In the genomic region with DNA sequence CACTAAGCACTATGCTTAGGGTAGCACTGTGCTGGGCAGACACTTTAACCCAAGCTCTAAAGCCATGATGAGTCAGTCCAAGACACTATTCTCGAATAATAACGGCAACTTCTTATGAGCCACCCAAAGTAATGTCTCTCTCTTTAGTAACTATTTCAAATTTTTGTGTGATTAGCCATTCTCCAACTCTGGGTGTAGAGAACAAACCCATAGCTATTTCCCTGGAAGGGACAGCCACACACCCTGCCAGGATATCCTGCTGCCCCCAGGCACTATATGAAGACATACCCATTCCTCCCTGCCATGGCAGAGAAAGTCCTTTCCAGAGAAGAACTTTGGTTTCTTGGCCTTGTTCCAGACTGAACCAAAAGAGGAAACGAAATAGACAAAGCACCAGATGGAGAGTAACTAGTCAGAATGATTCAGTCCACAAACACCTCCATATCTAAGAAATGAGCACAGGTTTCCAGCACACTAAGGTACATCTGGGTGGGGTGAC, we compare ENCODE assay signal across 10 cellular contexts.
DNase-seq lines count a peak whose midpoint lies in the region; ATAC-seq and TF ChIP-seq lines count a peak whose summit lies in the region.
"Had no signal": no experiment of that assay in that cellular context is flagged by ENCODE, and none has a peak within 500 bp of the region (broad histone marks: within the 10 kb centered on the region; RNA-seq: fewer than 3 reads in every experiment).

No MANE protein-coding gene starts in this region.

- no peak overlapping the region for H3K4me3 ChIP-seq in brain microvascular endothelial cell (ENCODE audit: low read depth, low read length)

- peaks cover 0 to 17% (median 8%) of the 10 kb centered on the region in 3 donors for H3K27me3 Mint-ChIP-seq in CD14-positive monocyte (ENCODE audit: low read depth in 3 of 3)

- H3K27me3 ChIP-seq in brain microvascular endothelial cell (replicated peaks): no peaks in the 10 kb centered on the region

- peak overlapping the region in 2 of 7 donors; percentile 8 to 11 for H3K27ac Mint-ChIP-seq in CD14-positive monocyte
- H3K27ac Mint-ChIP-seq: activated CD4-positive, alpha-beta memory T cell treated with anti-CD3 and anti-CD28 coated beads, Interleukin-2, amount 10 ng/mL, durations not matched to agents 7 days and 5 days; activated naive CD8-positive, alpha-beta T cell treated with anti-CD3 and anti-CD28 coated beads, Interleukin-2, amount 10 ng/mL, durations not matched to agents 7 days and 5 days had no signal

- H3K36me3 ChIP-seq in brain microvascular endothelial cell (replicated peaks): no peaks in the 10 kb centered on the region

- peaks cover 5% of the 10 kb centered on the region for H3K4me1 Mint-ChIP-seq in CD14-positive monocyte
- H3K4me1 Mint-ChIP-seq: activated CD4-positive, alpha-beta memory T cell treated with anti-CD3 and anti-CD28 coated beads, Interleukin-2, amount 10 ng/mL, durations not matched to agents 7 days and 5 days; activated naive CD8-positive, alpha-beta T cell treated with anti-CD3 and anti-CD28 coated beads, Interleukin-2, amount 10 ng/mL, durations not matched to agents 7 days and 5 days had no signal

- H3K9me3 Mint-ChIP-seq in CD14-positive monocyte: peaks cover 0 to 1% (median 0%) of the 10 kb centered on the region in 7 donors
- H3K9me3 Mint-ChIP-seq: activated CD4-positive, alpha-beta memory T cell treated with anti-CD3 and anti-CD28 coated beads, Interleukin-2, amount 10 ng/mL, durations not matched to agents 7 days and 5 days; activated naive CD8-positive, alpha-beta T cell treated with anti-CD3 and anti-CD28 coated beads, Interleukin-2, amount 10 ng/mL, durations not matched to agents 7 days and 5 days had no signal

- peak; percentile 90 for DNase-seq in Daoy (ENCODE audit: low read depth)
- DNase-seq in MV-4-11 (lab: John Stamatoyannopoulos, UW): peak; percentile 23
- DNase-seq in brain microvascular endothelial cell: peak; percentile 55
- peak; percentile 56 for DNase-seq in myocyte (ENCODE audit: low read depth)
- DNase-seq in stimulated activated CD4-positive, alpha-beta T cell treated with anti-CD3 and anti-CD28 coated beads, Interleukin-15, amount 100 ng/mL, for 24 hours: no peak
- no peak for DNase-seq in GDM1 (lab: John Stamatoyannopoulos, UW)
- DNase-seq in CD14-positive monocyte (ENCODE audit: low spot score): no peak
- DNase-seq: activated CD4-positive, alpha-beta memory T cell treated with anti-CD3 and anti-CD28 coated beads, Interleukin-2, amount 10 ng/mL, durations not matched to agents 7 days and 5 days; activated naive CD8-positive, alpha-beta T cell treated with anti-CD3 and anti-CD28 coated beads, Interleukin-2, amount 10 ng/mL, durations not matched to agents 7 days and 5 days had no signal

- intact Hi-C loops in CD14-positive monocyte (cut with micrococcal nuclease): no loop called here

- TF ChIP-seq CTCF in brain microvascular endothelial cell (IDR thresholded peaks at IDR 0.05; ENCODE audit: low read depth, low read length, missing control alignments) (no peak), CD14-positive monocyte (IDR thresholded peaks at IDR 0.05) (no peak)

- H3K36me3 Mint-ChIP-seq in CD14-positive monocyte: no peaks in the 10 kb centered on the region
- H3K36me3 Mint-ChIP-seq: activated naive CD8-positive, alpha-beta T cell treated with anti-CD3 and anti-CD28 coated beads, Interleukin-2, amount 10 ng/mL, durations not matched to agents 7 days and 5 days had no signal

- in situ Hi-C loops in brain microvascular endothelial cell (cut with HindIII; ENCODE audit: low pct_ligation_motif_present, low sequenced_read_pairs): loop anchor here (25.0 kb wide), 1 partner anchor 166 kb away; no protein-coding TSS in a partner anchor

- ATAC-seq in HG03354 (IDR thresholded peaks at IDR 0.05; ENCODE audit: poor library complexity, severe bottlenecking, unreplicated experiment): no peak

- peak overlapping the region; percentile 50 for H3K27ac ChIP-seq in brain microvascular endothelial cell

- no peak overlapping the region for H3K4me3 Mint-ChIP-seq in CD14-positive monocyte
- H3K4me3 Mint-ChIP-seq: activated CD4-positive, alpha-beta memory T cell treated with anti-CD3 and anti-CD28 coated beads, Interleukin-2, amount 10 ng/mL, durations not matched to agents 7 days and 5 days; activated naive CD8-positive, alpha-beta T cell treated with anti-CD3 and anti-CD28 coated beads, Interleukin-2, amount 10 ng/mL, durations not matched to agents 7 days and 5 days had no signal

Comparison
In these comparisons a context has a peak if more than half of its experiments do, and no peak if none do; other contexts are left out.
1. DNase-seq: peak in Daoy (single experiment), MV-4-11 (single experiment), brain microvascular endothelial cell (single experiment) and myocyte (single experiment); none in stimulated activated CD4-positive, alpha-beta T cell treated with anti-CD3 and anti-CD28 coated beads, Interleukin-15, amount 100 ng/mL, for 24 hours (single experiment), GDM1 (single experiment) and CD14-positive monocyte (single experiment).